8 cellular contexts compared by ENCODE assay signal in genomic region chr15:57153140-57153539, GRCh38.
DNase-seq lines count a peak whose midpoint lies in the region; ATAC-seq and TF ChIP-seq lines count a peak whose summit lies in the region.

No MANE protein-coding gene starts in this region.

- BruUV-seq in MCF 10A (replicated peaks; lab: Mats Ljungman, UMichigan): no TSS peak

- intact Hi-C loops in MCF 10A (cut with micrococcal nuclease): no loop called here
- intact Hi-C loops in breast epithelium (cut with DNase I; ENCODE audit: low total_unique reads): no loop called here

- no peak overlapping the region for H3K27ac ChIP-seq in breast epithelium
- peak overlapping the region; percentile 51 for H3K27ac ChIP-seq in OCI-LY3 (ENCODE audit: low read length)
- peak overlapping the region in 1 of 2 donors; percentile 65 for H3K27ac ChIP-seq in thoracic aorta

- H3K4me2 ChIP-seq in OCI-LY3 (ENCODE audit: low read length): peak overlapping the region; percentile 52

- TF ChIP-seq POLR2A in breast epithelium (IDR thresholded peaks at IDR 0.05): no peak

- DNase-seq in MCF 10A (ENCODE audit: unreplicated experiment) (peak; percentile 72), breast epithelium (ENCODE audit: low spot score in 2 of 2) (no peak), thoracic aorta (ENCODE audit: low spot score) (no peak), NCI-H2196 (lab: John Stamatoyannopoulos, UW; ENCODE audit: unreplicated experiment) (no peak), mesothelial cell of epicardium (ENCODE audit: low spot score in 2 of 2, unreplicated experiment in 2 of 2) (no peak)

- no peaks in the 10 kb centered on the region for H3K27me3 Mint-ChIP-seq in MCF 10A (ENCODE audit: insufficient read depth, unreplicated experiment)
- no peaks in the 10 kb centered on the region for H3K27me3 Mint-ChIP-seq in mesothelial cell of epicardium (ENCODE audit: low read depth)

- H3K4me3 Mint-ChIP-seq in MCF 10A (ENCODE audit: unreplicated experiment): peak overlapping the region; percentile 30
- H3K4me3 Mint-ChIP-seq in mesothelial cell of epicardium: no peak overlapping the region

- H3K79me2 ChIP-seq in OCI-LY3 (ENCODE audit: low read length): no peaks in the 10 kb centered on the region

- POLR2A ChIA-PET in MCF 10A (lab: Yijun Ruan, JAX): no interaction called here

- TF ChIP-seq CTCF in MCF 10A (IDR thresholded peaks at IDR 0.05; ENCODE audit: unreplicated experiment) (no peak), breast epithelium (IDR thresholded peaks at IDR 0.05) (no peak), OCI-LY3 (IDR thresholded peaks at IDR 0.05; ENCODE audit: low read depth, low read length) (no peak), thoracic aorta (IDR thresholded peaks at IDR 0.05) (no peak), mesothelial cell of epicardium (IDR thresholded peaks at IDR 0.05; ENCODE audit: unreplicated experiment) (no peak)

- CTCF ChIA-PET in MCF 10A (lab: Yijun Ruan, JAX): interaction anchor here (0.6 kb wide), 1 partner anchor 12 kb away, joined by 3 read pairs; no protein-coding TSS in a partner anchor

- H3K27me3 ChIP-seq in breast epithelium (no peaks in the 10 kb centered on the region), OCI-LY3 (ENCODE audit: low read depth, low read length) (no peaks in the 10 kb centered on the region), thoracic aorta (replicated peaks; ENCODE audit: insufficient read depth) (no peaks in the 10 kb centered on the region)

- H3K36me3 Mint-ChIP-seq in MCF 10A (ENCODE audit: insufficient read depth, unreplicated experiment): peaks cover 6% of the 10 kb centered on the region
- H3K36me3 Mint-ChIP-seq in mesothelial cell of epicardium: peaks cover 36% of the 10 kb centered on the region

- H3K4me1 Mint-ChIP-seq in MCF 10A (ENCODE audit: insufficient read depth, unreplicated experiment) (peaks cover 34% of the 10 kb centered on the region), mesothelial cell of epicardium (peaks cover 19% of the 10 kb centered on the region)

- H3K9me3 Mint-ChIP-seq in MCF 10A (ENCODE audit: unreplicated experiment): no peaks in the 10 kb centered on the region
- peaks cover 19% of the 10 kb centered on the region for H3K9me3 Mint-ChIP-seq in mesothelial cell of epicardium

- H3K27ac Mint-ChIP-seq in MCF 10A (ENCODE audit: low read depth, unreplicated experiment): peak overlapping the region; percentile 3
- H3K27ac Mint-ChIP-seq in mesothelial cell of epicardium: no peak overlapping the region

- H3K9me3 ChIP-seq in breast epithelium (peaks cover 4 to 16% of the 10 kb centered on the region in 2 donors), OCI-LY3 (ENCODE audit: insufficient read depth, low read length) (peaks cover 17% of the 10 kb centered on the region; the same call in 1 of the 2 replicates), thoracic aorta (peaks cover 9% of the 10 kb centered on the region)

- H3K9ac ChIP-seq in OCI-LY3 (ENCODE audit: low read length): no peak overlapping the region

- H3K4me3 ChIP-seq in breast epithelium: no peak overlapping the region
- peak overlapping the region; percentile 20; the same call in 1 of the 2 replicates for H3K4me3 ChIP-seq in OCI-LY3 (ENCODE audit: low read length)
- H3K4me3 ChIP-seq in thoracic aorta: peak overlapping the region; percentile 18

- H3K36me3 ChIP-seq in breast epithelium (no peaks in the 10 kb centered on the region), OCI-LY3 (replicated peaks; ENCODE audit: low read depth, low read length) (peaks cover 23% of the 10 kb centered on the region), thoracic aorta (no peaks in the 10 kb centered on the region)

- H2AFZ ChIP-seq in OCI-LY3 (ENCODE audit: low read depth, low read length): no peak overlapping the region

- H4K20me1 ChIP-seq in OCI-LY3 (ENCODE audit: insufficient read depth, low read length): no peaks in the 10 kb centered on the region

- ATAC-seq in esophagus mucosa: peak; percentile 36
- no peak for ATAC-seq in thoracic aorta (ENCODE audit: insufficient number of reproducible peaks, low FRiP score, low read depth)
- no peak for ATAC-seq in HG02870 (IDR thresholded peaks at IDR 0.05; ENCODE audit: unreplicated experiment)

- H3K4me1 ChIP-seq in breast epithelium: peaks cover 0 to 16% of the 10 kb centered on the region in 2 donors
- H3K4me1 ChIP-seq in OCI-LY3 (ENCODE audit: low read length): peaks cover 21% of the 10 kb centered on the region
- peaks cover 42 to 67% of the 10 kb centered on the region in 2 donors for H3K4me1 ChIP-seq in thoracic aorta (ENCODE audit: control insufficient read depth in 1 of 2, low read depth in 2 of 2)

Comparison
In these comparisons a context has a peak if more than half of its experiments do, and no peak if none do; other contexts are left out.
1. H3K4me3 ChIP-seq: peak in OCI-LY3 (single experiment) and thoracic aorta (single experiment); none in breast epithelium (0 of 3).